21 cellular contexts compared by ENCODE assay signal in genomic region chrX:102341867-102342266, GRCh38.
DNase-seq lines count a peak whose midpoint lies in the region; ATAC-seq, FAIRE-seq and TF ChIP-seq lines count a peak whose summit lies in the region.
"Had no signal": no experiment of that assay in that cellular context is flagged by ENCODE, and none has a peak within 500 bp of the region (broad histone marks: within the 10 kb centered on the region; RNA-seq: fewer than 3 reads in every experiment).

No MANE protein-coding gene starts in this region.

- H3K36me3 Mint-ChIP-seq in activated CD8-positive, alpha-beta memory T cell treated with anti-CD3 and anti-CD28 coated beads, Interleukin-2, amount 10 ng/mL, durations not matched to agents 7 days and 5 days = no peaks in the 10 kb centered on the region
- H3K36me3 Mint-ChIP-seq in CD4-positive, alpha-beta T cell (ENCODE audit: low read depth) = no peaks in the 10 kb centered on the region
- H3K36me3 Mint-ChIP-seq: neural progenitor cell had no signal

- CTCF ChIA-PET in activated CD8-positive, alpha-beta memory T cell treated with anti-CD3 and anti-CD28 coated beads, Interleukin-2, amount 10 ng/mL, durations not matched to agents 7 days and 5 days (lab: Charles Lee) = interaction anchor here (0.9 to 1.1 kb wide), 2 partner anchors 559 to 610 kb away, joined by 3 to 4 read pairs; no protein-coding TSS in a partner anchor
- CTCF ChIA-PET in CD4-positive, alpha-beta T cell (lab: Charles Lee) = no interaction called here

- H3K4me1 ChIP-seq in Karpas-422 (ENCODE audit: low read length) (no peaks in the 10 kb centered on the region), spleen (no peaks in the 10 kb centered on the region)
- H3K4me1 ChIP-seq: HAP-1, neural progenitor cell, sigmoid colon, SJSA1, thyroid gland had no signal

- H3K4me1 Mint-ChIP-seq in activated CD8-positive, alpha-beta memory T cell treated with anti-CD3 and anti-CD28 coated beads, Interleukin-2, amount 10 ng/mL, durations not matched to agents 7 days and 5 days = no peaks in the 10 kb centered on the region
- H3K4me1 Mint-ChIP-seq in CD4-positive, alpha-beta T cell (ENCODE audit: low read depth) = no peaks in the 10 kb centered on the region
- H3K4me1 Mint-ChIP-seq: activated CD4-positive, alpha-beta T cell treated with anti-CD3 and anti-CD28 coated beads, Interleukin-2, amount 10 ng/mL, durations not matched to agents 7 days and 5 days; neural progenitor cell had no signal

- TF ChIP-seq CTCF in cardiac fibroblast (IDR thresholded peaks at IDR 0.05; ENCODE audit: low read depth, low read length) (peak; percentile 11), spleen (IDR thresholded peaks at IDR 0.05 in 8 of 11, conservative IDR thresholded peaks at IDR 0.05 in 3 of 11) (no peak)
- no peak for TF ChIP-seq CTCF in CD4-positive, alpha-beta T cell (IDR thresholded peaks at IDR 0.05)

- in situ Hi-C loops in ACHN (cut with HindIII; ENCODE audit: low pct_ligation_motif_present, low pct_unique_long_range_greater_than_20kb, low sequenced_read_pairs) = no loop called here

- H3K27me3 ChIP-seq in Karpas-422 (ENCODE audit: low read length) (no peaks in the 10 kb centered on the region), spleen (replicated peaks in 1 of 7) (peaks cover 0 to 7% (median 0%) of the 10 kb centered on the region in 7 donors)
- no peaks in the 10 kb centered on the region for H3K27me3 ChIP-seq in CD4-positive, alpha-beta T cell (ENCODE audit: control insufficient read depth, insufficient read depth, low read length)
- H3K27me3 ChIP-seq: neural progenitor cell, sigmoid colon, SJSA1, thyroid gland had no signal

- H2AFZ ChIP-seq in Karpas-422 (ENCODE audit: low read length) = no peak overlapping the region
- H2AFZ ChIP-seq: neural progenitor cell had no signal

- H3K9me2 ChIP-seq in Karpas-422 (replicated peaks; ENCODE audit: insufficient read depth, low read length) = no peaks in the 10 kb centered on the region

- H3K27ac ChIP-seq in Karpas-422 (ENCODE audit: low read length) (no peak overlapping the region), spleen (no peak overlapping the region)
- no peak overlapping the region for H3K27ac ChIP-seq in CD4-positive, alpha-beta T cell (ENCODE audit: low read depth, low read length)
- H3K27ac ChIP-seq: epithelial cell of prostate, neural progenitor cell, sigmoid colon, SJSA1, thyroid gland had no signal

- ATAC-seq in HG03432 (IDR thresholded peaks at IDR 0.05; ENCODE audit: unreplicated experiment) = no peak
- ATAC-seq in activated CD8-positive, alpha-beta memory T cell treated with anti-CD3 and anti-CD28 coated beads, Interleukin-2, amount 10 ng/mL, durations not matched to agents 7 days and 5 days = no peak
- no peak for ATAC-seq in CD4-positive, alpha-beta T cell (ENCODE audit: poor library complexity)

- peak; percentile 47 for FAIRE-seq in islet of Langerhans (lab: Jason Lieb, UNC)

- WGBS in spleen, 5 donors = 17 to 52% (median 37%) methylated on average over 2 of the region's 2 CpGs

- intact Hi-C loops in spleen (cut with DNase I; ENCODE audit: low total_unique reads) = no loop called here
- intact Hi-C loops in CD4-positive, alpha-beta T cell (cut with DNase I, micrococcal nuclease) = no loop called here

- H3K27me3 Mint-ChIP-seq in activated CD8-positive, alpha-beta memory T cell treated with anti-CD3 and anti-CD28 coated beads, Interleukin-2, amount 10 ng/mL, durations not matched to agents 7 days and 5 days = peaks cover 3% of the 10 kb centered on the region
- peaks cover 10% of the 10 kb centered on the region for H3K27me3 Mint-ChIP-seq in CD4-positive, alpha-beta T cell
- H3K27me3 Mint-ChIP-seq: activated CD4-positive, alpha-beta T cell treated with anti-CD3 and anti-CD28 coated beads, Interleukin-2, amount 10 ng/mL, durations not matched to agents 7 days and 5 days had no signal

- DNase-seq in ACHN = peak; percentile 0
- DNase-seq in Karpas-422 = peak; percentile 37
- DNase-seq in cardiac fibroblast (ENCODE audit: low read depth in 2 of 2) = peak in 1 of 2 donors; percentile 5
- DNase-seq in activated CD8-positive, alpha-beta memory T cell treated with anti-CD3 and anti-CD28 coated beads, Interleukin-2, amount 10 ng/mL, durations not matched to agents 7 days and 5 days = no peak
- DNase-seq in spleen = no peak
- no peak for DNase-seq in CD4-positive, alpha-beta T cell
- DNase-seq: activated CD4-positive, alpha-beta T cell treated with anti-CD3 and anti-CD28 coated beads, Interleukin-2, amount 10 ng/mL, durations not matched to agents 7 days and 5 days; activated T-cell treated with anti-CD3 and anti-CD28 coated beads, Interleukin-2, amount 50 U/mL, for 48 hours; DMS153; NCI-H1105; NCI-H2227 treated with DMSO at 0.1 percent for 48 hours; sigmoid colon; stimulated activated CD4-positive, alpha-beta T cell treated with anti-CD3 and anti-CD28 coated beads, Interleukin-4, amount 100 ng/mL, for 24 hours; thyroid gland had no signal

- no peaks in the 10 kb centered on the region for H3K36me3 ChIP-seq in Karpas-422 (ENCODE audit: insufficient read depth, low read length)
- no peaks in the 10 kb centered on the region for H3K36me3 ChIP-seq in spleen
- H3K36me3 ChIP-seq: HAP-1, neural progenitor cell, sigmoid colon, SJSA1, thyroid gland had no signal

- POLR2A ChIA-PET in CD4-positive, alpha-beta T cell (lab: Charles Lee) = no interaction called here

- H3K9ac ChIP-seq in Karpas-422 (ENCODE audit: low read length) = no peak overlapping the region
- H3K9ac ChIP-seq: neural progenitor cell had no signal

- H3K9me3 ChIP-seq in Karpas-422 (ENCODE audit: low read length) (no peaks in the 10 kb centered on the region), spleen (no peaks in the 10 kb centered on the region)
- H3K9me3 ChIP-seq in CD4-positive, alpha-beta T cell (ENCODE audit: control insufficient read depth, low read length) = no peaks in the 10 kb centered on the region
- H3K9me3 ChIP-seq: HAP-1, sigmoid colon, SJSA1, thyroid gland had no signal

- H3K4me2 ChIP-seq in Karpas-422 (ENCODE audit: low read depth, low read length, poor library complexity, severe bottlenecking) = no peak overlapping the region
- H3K4me2 ChIP-seq: neural progenitor cell had no signal

- H3K27ac Mint-ChIP-seq in activated CD8-positive, alpha-beta memory T cell treated with anti-CD3 and anti-CD28 coated beads, Interleukin-2, amount 10 ng/mL, durations not matched to agents 7 days and 5 days = no peak overlapping the region
- no peak overlapping the region for H3K27ac Mint-ChIP-seq in CD4-positive, alpha-beta T cell
- H3K27ac Mint-ChIP-seq: activated CD4-positive, alpha-beta T cell treated with anti-CD3 and anti-CD28 coated beads, Interleukin-2, amount 10 ng/mL, durations not matched to agents 7 days and 5 days; neural progenitor cell had no signal

- no peaks in the 10 kb centered on the region for H4K20me1 ChIP-seq in Karpas-422 (ENCODE audit: insufficient read depth, low read depth, low read length)

- H3K9me3 Mint-ChIP-seq in activated CD8-positive, alpha-beta memory T cell treated with anti-CD3 and anti-CD28 coated beads, Interleukin-2, amount 10 ng/mL, durations not matched to agents 7 days and 5 days (ENCODE audit: low read depth) = no peaks in the 10 kb centered on the region
- H3K9me3 Mint-ChIP-seq in CD4-positive, alpha-beta T cell = no peaks in the 10 kb centered on the region
- H3K9me3 Mint-ChIP-seq: activated CD4-positive, alpha-beta T cell treated with anti-CD3 and anti-CD28 coated beads, Interleukin-2, amount 10 ng/mL, durations not matched to agents 7 days and 5 days had no signal

- no peaks in the 10 kb centered on the region for H3K79me2 ChIP-seq in Karpas-422 (ENCODE audit: low read length)

- H3K4me3 ChIP-seq in Karpas-422 (ENCODE audit: low read length) (no peak overlapping the region), cardiac fibroblast (replicated peaks in 1 of 2; ENCODE audit: low read depth in 2 of 2, low read length in 2 of 2) (no peak overlapping the region), spleen (no peak overlapping the region)
- H3K4me3 ChIP-seq: HAP-1, lung, neural progenitor cell, sigmoid colon, SJSA1, thyroid gland had no signal

- no peak for TF ChIP-seq POLR2A in spleen (IDR thresholded peaks at IDR 0.05)

- H3K4me3 Mint-ChIP-seq in activated CD8-positive, alpha-beta memory T cell treated with anti-CD3 and anti-CD28 coated beads, Interleukin-2, amount 10 ng/mL, durations not matched to agents 7 days and 5 days = no peak overlapping the region
- H3K4me3 Mint-ChIP-seq in CD4-positive, alpha-beta T cell = no peak overlapping the region
- H3K4me3 Mint-ChIP-seq: activated CD4-positive, alpha-beta T cell treated with anti-CD3 and anti-CD28 coated beads, Interleukin-2, amount 10 ng/mL, durations not matched to agents 7 days and 5 days; neural progenitor cell had no signal

Comparison
In these comparisons a context has a peak if more than half of its experiments do, and no peak if none do; other contexts are left out.
1. DNase-seq: peak in ACHN (single experiment) and Karpas-422 (single experiment); none in activated CD8-positive, alpha-beta memory T cell treated with anti-CD3 and anti-CD28 coated beads, Interleukin-2, amount 10 ng/mL, durations not matched to agents 7 days and 5 days (single experiment), spleen (single experiment) and CD4-positive, alpha-beta T cell (0 of 10).